In genomic region chr10:118045154-118045841, GRCh38 we compare ENCODE assay signal across 8 cellular contexts. TPM values are rescaled to one million over a fixed set of nuclear protein-coding genes. Genes with fewer than 3 reads are reported as not detected.
DNase-seq lines count a peak whose midpoint lies in the region; ATAC-seq lines count a peak whose summit lies in the region.

No MANE protein-coding gene starts in this region.

- no peaks in the 10 kb centered on the region for H3K9me3 Mint-ChIP-seq in activated CD4-positive, alpha-beta T cell treated with anti-CD3 and anti-CD28 coated beads for 36 hours (ENCODE audit: low read depth)
- no peaks in the 10 kb centered on the region for H3K9me3 Mint-ChIP-seq in activated T-helper 1 cell treated with anti-CD3 and anti-CD28 coated beads, Interleukin-12 subunit alpha, Interleukin-12 subunit beta, Interleukin-2, Interleukin-4 antibody, amounts not matched to agents 30 ng/mL and 10 ng/mL and 1 ng/mL, durations not matched to agents 14 hours and 24 hours and 36 hours

- DNase-seq in activated CD4-positive, alpha-beta T cell treated with anti-CD3 and anti-CD28 coated beads for 36 hours = no peak
- DNase-seq in activated CD4-positive, alpha-beta T cell treated with anti-CD3 and anti-CD28 coated beads, Interleukin-2, amount 50 U/mL, for 1 hour = no peak
- DNase-seq in activated T-helper 1 cell treated with anti-CD3 and anti-CD28 coated beads, Interleukin-12 subunit alpha, Interleukin-12 subunit beta, Interleukin-2, Interleukin-4 antibody, amounts not matched to agents 30 ng/mL and 10 ng/mL and 1 ng/mL, durations not matched to agents 14 hours and 24 hours and 36 hours (ENCODE audit: low spot score) = no peak
- no peak for DNase-seq in HuH-7 (ENCODE audit: low spot score)

- intact Hi-C loops in activated CD4-positive, alpha-beta T cell treated with anti-CD3 and anti-CD28 coated beads for 36 hours (cut with DNase I, micrococcal nuclease) = loop anchor here (5.0 kb wide), 2 partner anchors 297 to 1037 kb away; partner anchors contain the start of genes EIF3A (in 1 of the 2) and FAM204A (in 1 of the 2)
- intact Hi-C loops in activated T-helper 1 cell treated with anti-CD3 and anti-CD28 coated beads, Interleukin-12 subunit alpha, Interleukin-12 subunit beta, Interleukin-2, Interleukin-4 antibody, amounts not matched to agents 30 ng/mL and 10 ng/mL and 1 ng/mL, durations not matched to agents 14 hours and 24 hours and 36 hours (cut with micrococcal nuclease) = loop anchor here (5.0 kb wide), 1 partner anchor 393 kb away; no protein-coding TSS in a partner anchor

- no peaks in the 10 kb centered on the region for H3K36me3 ChIP-seq in subcutaneous abdominal adipose tissue (ENCODE audit: control insufficient read depth in 5 of 5, insufficient read depth in 5 of 5, low read length in 5 of 5)

- POLR2A ChIA-PET in activated CD4-positive, alpha-beta T cell treated with anti-CD3 and anti-CD28 coated beads for 36 hours (lab: Charles Lee) = interaction anchor here (0.6 kb wide), 1 partner anchor 385 kb away, joined by 3 read pairs; no protein-coding TSS in a partner anchor

- no peaks in the 10 kb centered on the region for H3K27me3 Mint-ChIP-seq in activated CD4-positive, alpha-beta T cell treated with anti-CD3 and anti-CD28 coated beads for 36 hours
- H3K27me3 Mint-ChIP-seq in activated T-helper 1 cell treated with anti-CD3 and anti-CD28 coated beads, Interleukin-12 subunit alpha, Interleukin-12 subunit beta, Interleukin-2, Interleukin-4 antibody, amounts not matched to agents 30 ng/mL and 10 ng/mL and 1 ng/mL, durations not matched to agents 14 hours and 24 hours and 36 hours (ENCODE audit: insufficient read depth) = peaks cover 8% of the 10 kb centered on the region

- H3K4me1 ChIP-seq in subcutaneous abdominal adipose tissue (ENCODE audit: control insufficient read depth in 5 of 5, insufficient read depth in 5 of 5, low read length in 5 of 5) = peaks cover 2 to 39% (median 25%) of the 10 kb centered on the region in 5 donors

- peak overlapping the region; percentile 49 to 91 (median 87) for H3K9ac ChIP-seq in subcutaneous abdominal adipose tissue (ENCODE audit: low read length in 5 of 5)

- H3K4me3 ChIP-seq in iPS-18c (ENCODE audit: insufficient read depth, low read depth, low read length) = peak overlapping the region; percentile 82
- peak overlapping the region in 4 of 5 donors; percentile 63 to 95 (median 86) for H3K4me3 ChIP-seq in subcutaneous abdominal adipose tissue (ENCODE audit: low read depth in 1 of 5, low read length in 5 of 5)

- peak overlapping the region; percentile 84 for H3K4me3 Mint-ChIP-seq in activated CD4-positive, alpha-beta T cell treated with anti-CD3 and anti-CD28 coated beads for 36 hours
- peak overlapping the region; percentile 92 for H3K4me3 Mint-ChIP-seq in activated T-helper 1 cell treated with anti-CD3 and anti-CD28 coated beads, Interleukin-12 subunit alpha, Interleukin-12 subunit beta, Interleukin-2, Interleukin-4 antibody, amounts not matched to agents 30 ng/mL and 10 ng/mL and 1 ng/mL, durations not matched to agents 14 hours and 24 hours and 36 hours

- H3K27me3 ChIP-seq in subcutaneous abdominal adipose tissue (ENCODE audit: control insufficient read depth in 5 of 5, insufficient read depth in 4 of 5, low read length in 5 of 5) = no peaks in the 10 kb centered on the region

- peak overlapping the region; percentile 88 for H3K27ac Mint-ChIP-seq in activated CD4-positive, alpha-beta T cell treated with anti-CD3 and anti-CD28 coated beads for 36 hours
- H3K27ac Mint-ChIP-seq in activated T-helper 1 cell treated with anti-CD3 and anti-CD28 coated beads, Interleukin-12 subunit alpha, Interleukin-12 subunit beta, Interleukin-2, Interleukin-4 antibody, amounts not matched to agents 30 ng/mL and 10 ng/mL and 1 ng/mL, durations not matched to agents 14 hours and 24 hours and 36 hours = peak overlapping the region; percentile 83

- no peak for ATAC-seq in activated CD4-positive, alpha-beta T cell treated with anti-CD3 and anti-CD28 coated beads for 36 hours
- ATAC-seq in GM19395 (IDR thresholded peaks at IDR 0.05; ENCODE audit: unreplicated experiment) (no peak), HG02759 (IDR thresholded peaks at IDR 0.05; ENCODE audit: unreplicated experiment) (no peak)

- H3K36me3 Mint-ChIP-seq in activated CD4-positive, alpha-beta T cell treated with anti-CD3 and anti-CD28 coated beads for 36 hours (ENCODE audit: low read depth) = no peaks in the 10 kb centered on the region
- H3K36me3 Mint-ChIP-seq in activated T-helper 1 cell treated with anti-CD3 and anti-CD28 coated beads, Interleukin-12 subunit alpha, Interleukin-12 subunit beta, Interleukin-2, Interleukin-4 antibody, amounts not matched to agents 30 ng/mL and 10 ng/mL and 1 ng/mL, durations not matched to agents 14 hours and 24 hours and 36 hours (ENCODE audit: low read depth) = peaks cover 9% of the 10 kb centered on the region

- H3K27ac ChIP-seq in subcutaneous abdominal adipose tissue (ENCODE audit: low read depth, low read length) = peak overlapping the region; percentile 76

- peaks cover 29% of the 10 kb centered on the region for H3K4me1 Mint-ChIP-seq in activated CD4-positive, alpha-beta T cell treated with anti-CD3 and anti-CD28 coated beads for 36 hours
- peaks cover 30% of the 10 kb centered on the region for H3K4me1 Mint-ChIP-seq in activated T-helper 1 cell treated with anti-CD3 and anti-CD28 coated beads, Interleukin-12 subunit alpha, Interleukin-12 subunit beta, Interleukin-2, Interleukin-4 antibody, amounts not matched to agents 30 ng/mL and 10 ng/mL and 1 ng/mL, durations not matched to agents 14 hours and 24 hours and 36 hours (ENCODE audit: low read depth)

- H3K9me3 ChIP-seq in iPS-18c (ENCODE audit: control insufficient read depth, insufficient read depth, low read length) (no peaks in the 10 kb centered on the region), subcutaneous abdominal adipose tissue (ENCODE audit: control insufficient read depth in 5 of 5, low read length in 5 of 5) (no peaks in the 10 kb centered on the region)

- CTCF ChIA-PET in activated CD4-positive, alpha-beta T cell treated with anti-CD3 and anti-CD28 coated beads for 36 hours (lab: Charles Lee) = interaction anchor here (0.5 kb wide), 1 partner anchor 38 kb away, joined by 3 read pairs; no protein-coding TSS in a partner anchor

RNA-seq across cellular contexts. Expression of gene RAB11FIP2, which starts 1.4 kb away (rescaled TPM):
- total RNA-seq in activated CD4-positive, alpha-beta T cell treated with anti-CD3 and anti-CD28 coated beads for 36 hours = 10 to 100 TPM in 1 of 2 experiments, 1 to 10 TPM in 1; 9.7 to 12.5 TPM
- total RNA-seq in activated T-helper 1 cell treated with anti-CD3 and anti-CD28 coated beads, Interleukin-12 subunit alpha, Interleukin-12 subunit beta, Interleukin-2, Interleukin-4 antibody, amounts not matched to agents 30 ng/mL and 10 ng/mL and 1 ng/mL, durations not matched to agents 14 hours and 24 hours and 36 hours = 13.0 and 13.1 TPM in 2 replicates
